In the genomic region with DNA sequence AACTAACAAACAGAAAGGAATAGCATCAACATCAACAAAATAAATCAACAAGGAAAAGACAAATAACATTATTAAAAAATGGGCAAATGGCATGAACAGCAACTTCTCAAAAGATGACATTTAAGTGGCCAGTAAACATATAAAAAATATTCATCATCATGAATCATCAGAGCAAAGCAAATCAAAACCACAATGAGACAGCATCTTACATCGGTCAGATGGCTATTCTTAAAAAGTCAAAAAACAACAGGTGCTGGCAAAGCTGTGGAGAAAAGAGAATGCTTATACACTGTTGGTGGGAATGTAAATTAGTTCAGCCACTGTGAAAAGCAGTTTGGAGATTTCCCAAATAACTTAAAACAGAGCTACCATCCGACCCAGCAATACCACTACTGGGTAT, we compare ENCODE assay signal across 30 cellular contexts.
"Had no signal": no experiment of that assay in that cellular context is flagged by ENCODE, and none has a peak within 500 bp of the region (broad histone marks: within the 10 kb centered on the region; RNA-seq: fewer than 3 reads in every experiment).

No MANE protein-coding gene starts in this region.

- H3K4me3 ChIP-seq: adrenal gland, esophagus squamous epithelium, gastrocnemius medialis, mucosa of descending colon, psoas muscle, sigmoid colon, smooth muscle cell, stomach, thyroid gland, upper lobe of left lung, vagina had no signal

- H3K27ac ChIP-seq: adrenal gland, epithelial cell of prostate, esophagus squamous epithelium, gastrocnemius medialis, parathyroid adenoma, psoas muscle, sigmoid colon, stomach, thyroid gland, upper lobe of left lung, vagina had no signal

- H3K4me1 ChIP-seq: adrenal gland, esophagus squamous epithelium, gastrocnemius medialis, parathyroid adenoma, psoas muscle, sigmoid colon, stomach, upper lobe of left lung, vagina had no signal

- ATAC-seq: gastrocnemius medialis; left cardiac atrium; left ventricle myocardium superior; mucosa of descending colon; naive thymus-derived CD4-positive, alpha-beta T cell; psoas muscle; stimulated activated naive B cell treated with anti-CD40 and anti-IgM and Interleukin-4, amounts not matched to agents 10 μg/mL and 1 μg/mL and 100 μg/mL, for 72 hours had no signal

- H3K9me3 ChIP-seq: adrenal gland, esophagus squamous epithelium, gastrocnemius medialis, mucosa of descending colon, psoas muscle, sigmoid colon, stomach, thyroid gland, upper lobe of left lung, vagina had no signal

- H3K9ac ChIP-seq: parathyroid adenoma had no signal

- H3K4me2 ChIP-seq: smooth muscle cell had no signal

- DNase-seq: activated CD4-positive, alpha-beta T cell treated with anti-CD3 and anti-CD28 coated beads for 4 hours; activated CD4-positive, alpha-beta T cell treated with anti-CD3 and anti-CD28 coated beads, Interleukin-2, amount 50 U/mL, for 48 hours; activated CD8-positive, alpha-beta memory T cell treated with anti-CD3 and anti-CD28 coated beads for 24 hours; activated effector memory CD4-positive, alpha-beta T cell treated with Interleukin-2 at 50 U/mL for 16 hours; activated naive CD4-positive, alpha-beta T cell treated with anti-CD3 and anti-CD28 coated beads for 36 hours; activated naive CD8-positive, alpha-beta T cell treated with anti-CD3 and anti-CD28 coated beads for 36 hours; adrenal gland; aorta; caudate nucleus; effector CD4-positive, alpha-beta T cell; esophagus squamous epithelium; gastrocnemius medialis; glutamatergic neuron; left cardiac atrium; left ventricle myocardium superior; mucosa of descending colon; naive thymus-derived CD4-positive, alpha-beta T cell; nucleus accumbens; psoas muscle; sigmoid colon; stimulated activated CD4-positive, alpha-beta T cell treated with anti-CD3 and anti-CD28 coated beads, Interleukin-15, amount 100 ng/mL, for 24 hours; stimulated activated CD4-positive, alpha-beta T cell treated with anti-CD3 and anti-CD28 coated beads, Interleukin-2, amount 100 ng/mL, for 24 hours; stimulated activated naive B cell treated with anti-CD40 and anti-IgM and Interleukin-4, amounts not matched to agents 10 μg/mL and 1 μg/mL and 100 μg/mL, for 72 hours; stomach; thyroid gland; upper lobe of left lung had no signal

- H3K36me3 ChIP-seq: adrenal gland, esophagus squamous epithelium, gastrocnemius medialis, sigmoid colon, stomach, thyroid gland, upper lobe of left lung, vagina had no signal

- H3K27me3 ChIP-seq: adrenal gland, esophagus squamous epithelium, gastrocnemius medialis, sigmoid colon, thyroid gland, upper lobe of left lung, vagina had no signal

- H3K79me2 ChIP-seq: parathyroid adenoma had no signal

- H2AFZ ChIP-seq: parathyroid adenoma had no signal
